ENCODE assay signal across 22 cellular contexts in the genomic region with DNA sequence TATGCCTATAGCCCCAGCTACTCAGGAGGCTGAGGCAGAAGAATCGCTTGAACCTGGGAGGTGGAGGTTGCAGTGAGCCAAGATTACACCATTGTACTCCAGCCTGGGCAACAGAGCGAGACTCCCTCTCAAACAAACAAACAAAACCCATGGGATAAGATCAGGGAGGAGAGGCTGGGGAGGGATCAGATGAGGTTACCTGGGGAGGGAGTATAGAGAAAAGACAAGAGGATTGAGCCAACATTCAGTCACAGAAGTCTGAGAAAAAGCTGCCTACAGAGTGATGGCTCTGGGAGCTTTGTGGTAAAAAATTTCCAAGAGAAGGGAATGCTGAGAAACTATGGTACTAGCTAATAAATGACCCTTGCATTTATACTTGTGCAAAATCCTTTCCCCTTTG. TPM values are rescaled to one million over a fixed set of nuclear protein-coding genes. Genes with fewer than 3 reads are reported as not detected.
"Had no signal": no experiment of that assay in that cellular context is flagged by ENCODE, and none has a peak within 500 bp of the region (broad histone marks: within the 10 kb centered on the region; RNA-seq: fewer than 3 reads in every experiment).

No MANE protein-coding gene starts in this region.

RNA-seq across cellular contexts. Expression of gene KRT12, which starts 8.4 kb away (rescaled TPM):
- total RNA-seq: heart right ventricle; left ventricle myocardium inferior; lower leg skin; lung; mesenteric fat pad; myocyte; naive thymus-derived CD4-positive, alpha-beta T cell; natural killer cell treated with Interleukin-12 subunit alpha and Interleukin-12 subunit beta and Interleukin-15 and Interleukin-18, amount 100 ng/mL, for 72 hours; neural crest cell; osteoblast; pancreas; prostate gland; sigmoid colon; spleen; temporal lobe; tibial nerve; upper lobe of left lung; urinary bladder had no signal
- polyA plus RNA-seq: heart right ventricle; keratinocyte; lung; naive thymus-derived CD4-positive, alpha-beta T cell; pancreas; spleen; urinary bladder had no signal

RNA-seq across cellular contexts. Expression of gene KRT20, which starts 26.4 kb away (rescaled TPM):
- total RNA-seq: heart right ventricle; left ventricle myocardium inferior; myocyte; naive thymus-derived CD4-positive, alpha-beta T cell; natural killer cell treated with Interleukin-12 subunit alpha and Interleukin-12 subunit beta and Interleukin-15 and Interleukin-18, amount 100 ng/mL, for 72 hours; neural crest cell; osteoblast; prostate gland; spleen; tibial nerve had no signal
- polyA plus RNA-seq: heart right ventricle; keratinocyte; naive thymus-derived CD4-positive, alpha-beta T cell had no signal

RNA-seq across cellular contexts. Expression of gene KRT28, which starts 58.9 kb away (rescaled TPM):
- total RNA-seq: heart right ventricle; left colon; left ventricle myocardium inferior; lung; mesenteric fat pad; mucosa of descending colon; myocyte; naive thymus-derived CD4-positive, alpha-beta T cell; natural killer cell treated with Interleukin-12 subunit alpha and Interleukin-12 subunit beta and Interleukin-15 and Interleukin-18, amount 100 ng/mL, for 72 hours; neural crest cell; osteoblast; pancreas; prostate gland; sigmoid colon; spleen; tibial nerve; upper lobe of left lung; urinary bladder had no signal
- polyA plus RNA-seq: heart right ventricle; keratinocyte; lung; naive thymus-derived CD4-positive, alpha-beta T cell; pancreas; sigmoid colon; small intestine; spleen; urinary bladder had no signal
